14 cellular contexts compared by ENCODE assay signal in genomic region chr15:29812384-29812694, GRCh38. TPM values are rescaled to one million over a fixed set of nuclear protein-coding genes. Genes with fewer than 3 reads are reported as not detected.
A peak's percentile ranks its signal among the peaks of the same experiment; 100 is the strongest.
DNase-seq lines count a peak whose midpoint lies in the region; ATAC-seq and TF ChIP-seq lines count a peak whose summit lies in the region.
"Had no signal": no experiment of that assay in that cellular context is flagged by ENCODE, and none has a peak within 500 bp of the region (broad histone marks: within the 10 kb centered on the region; RNA-seq: fewer than 3 reads in every experiment).

No MANE protein-coding gene starts in this region.

- H3K4me3 ChIP-seq in astrocyte of the spinal cord (ENCODE audit: low read depth, low read length) (no peak overlapping the region), hepatocyte (no peak overlapping the region)

- no peak for ATAC-seq in activated T-cell treated with anti-CD3 and anti-CD28 coated beads, Interleukin-2, amount 50 U/mL, for 72 hours (replicated peaks in 1 of 2)
- no peak for ATAC-seq in HG02571 (IDR thresholded peaks at IDR 0.05; ENCODE audit: unreplicated experiment)

- in situ Hi-C loops in astrocyte of the spinal cord (cut with HindIII; ENCODE audit: low sequenced_read_pairs): no loop called here

- peaks cover 20% of the 10 kb centered on the region for H3K36me3 Mint-ChIP-seq in type B pancreatic cell
- H3K36me3 Mint-ChIP-seq in activated T-cell treated with anti-CD3 and anti-CD28 coated beads, Interleukin-2, amount 50 U/mL, for 72 hours (ENCODE audit: insufficient read depth in 2 of 2): peaks cover 0 to 8% of the 10 kb centered on the region in 2 donors

- H3K4me3 Mint-ChIP-seq in type B pancreatic cell: peak overlapping the region; percentile 11
- no peak overlapping the region for H3K4me3 Mint-ChIP-seq in activated T-cell treated with anti-CD3 and anti-CD28 coated beads, Interleukin-2, amount 50 U/mL, for 72 hours

- no peak overlapping the region for H3K4me2 ChIP-seq in hepatocyte

- DNase-seq in NCI-H82 (lab: John Stamatoyannopoulos, UW) (peak; percentile 13), NCI-H82 treated with DMSO at 0.1 percent for 48 hours (lab: John Stamatoyannopoulos, UW; ENCODE audit: unreplicated experiment) (no peak), astrocyte of the spinal cord (ENCODE audit: low read depth, low spot score) (peak; percentile 52), hepatocyte (ENCODE audit: low spot score) (peak; percentile 41), type B pancreatic cell (ENCODE audit: extremely low spot score, unreplicated experiment) (no peak)
- no peak for DNase-seq in activated T-cell treated with anti-CD3 and anti-CD28 coated beads, Interleukin-2, amount 50 U/mL, for 72 hours
- no peak for DNase-seq in activated naive CD4-positive, alpha-beta T cell treated with anti-CD3 and anti-CD28 coated beads, Interleukin-2, amount 50 U/mL, for 16 hours
- DNase-seq: activated CD4-positive, alpha-beta T cell treated with anti-CD3 and anti-CD28 coated beads, Interleukin-2, amount 50 U/mL, for 1 hour; DMS53; glutamatergic neuron; NCI-H1105 treated with DMSO at 0.1 percent for 48 hours; NCI-H748 treated with DMSO at 0.1 percent for 48 hours; stimulated activated CD4-positive, alpha-beta T cell treated with anti-CD3 and anti-CD28 coated beads, Interleukin-4, amount 100 ng/mL, for 1 hour had no signal

- no peak overlapping the region for H3K27ac ChIP-seq in hepatocyte

- H3K36me3 ChIP-seq in hepatocyte (replicated peaks; ENCODE audit: insufficient read depth, low read depth): no peaks in the 10 kb centered on the region

- no peaks in the 10 kb centered on the region for H3K9me2 ChIP-seq in hepatocyte (replicated peaks; ENCODE audit: insufficient read depth)

- peaks cover 93% of the 10 kb centered on the region for H4K20me1 ChIP-seq in hepatocyte (ENCODE audit: insufficient read depth, poor library complexity, severe bottlenecking)

- no peaks in the 10 kb centered on the region for H3K9me3 ChIP-seq in hepatocyte (ENCODE audit: low read depth)

- H3K79me2 ChIP-seq in hepatocyte: peaks cover 100% of the 10 kb centered on the region

- TF ChIP-seq CTCF in astrocyte of the spinal cord (IDR thresholded peaks at IDR 0.05; ENCODE audit: low read depth, low read length) (no peak), hepatocyte (IDR thresholded peaks at IDR 0.05; ENCODE audit: poor library complexity) (no peak), type B pancreatic cell (conservative IDR thresholded peaks at IDR 0.05) (no peak)

- H3K9me3 Mint-ChIP-seq in type B pancreatic cell: no peaks in the 10 kb centered on the region
- peaks cover under 1 to 8% of the 10 kb centered on the region in 2 donors for H3K9me3 Mint-ChIP-seq in activated T-cell treated with anti-CD3 and anti-CD28 coated beads, Interleukin-2, amount 50 U/mL, for 72 hours

- H3K4me1 ChIP-seq in hepatocyte (ENCODE audit: insufficient read depth): peaks cover 22% of the 10 kb centered on the region

- peaks cover 32% of the 10 kb centered on the region for H3K4me1 Mint-ChIP-seq in type B pancreatic cell (ENCODE audit: unreplicated experiment)
- H3K4me1 Mint-ChIP-seq in activated T-cell treated with anti-CD3 and anti-CD28 coated beads, Interleukin-2, amount 50 U/mL, for 72 hours (ENCODE audit: low read depth): no peaks in the 10 kb centered on the region

- no peak overlapping the region for H2AFZ ChIP-seq in hepatocyte

- WGBS in hepatocyte (ENCODE audit: low lambda C conversion rate, missing lambda C conversion rate): 49% methylated on average over 2 of the region's 2 CpGs

- peak overlapping the region; percentile 77 for H3K27ac Mint-ChIP-seq in type B pancreatic cell
- H3K27ac Mint-ChIP-seq in activated T-cell treated with anti-CD3 and anti-CD28 coated beads, Interleukin-2, amount 50 U/mL, for 72 hours: no peak overlapping the region

- H3K27me3 ChIP-seq in hepatocyte: no peaks in the 10 kb centered on the region

- H3K27me3 Mint-ChIP-seq in type B pancreatic cell: no peaks in the 10 kb centered on the region
- peaks cover 87% of the 10 kb centered on the region for H3K27me3 Mint-ChIP-seq in activated T-cell treated with anti-CD3 and anti-CD28 coated beads, Interleukin-2, amount 50 U/mL, for 72 hours (ENCODE audit: low read depth)

RNA-seq across cellular contexts. Expression of gene TJP1, which starts 9.9 kb away (rescaled TPM):
- total RNA-seq in hepatocyte (75.2 and 88.7 TPM in 2 replicates), type B pancreatic cell (ENCODE audit: low replicate concordance) (89.3 and 111 TPM in 2 replicates)
- 34.4 and 42.3 TPM in 2 replicates for polyA plus RNA-seq in hepatocyte
- total RNA-seq in activated T-cell treated with anti-CD3 and anti-CD28 coated beads, Interleukin-2, amount 50 U/mL, for 72 hours: under 1 TPM; 0.16 to 0.24 TPM

Comparison
In these comparisons a context has a peak if more than half of its experiments do, and no peak if none do; other contexts are left out.
1. DNase-seq: peak in NCI-H82 (single experiment), astrocyte of the spinal cord (single experiment) and hepatocyte (single experiment); none in NCI-H82 treated with DMSO at 0.1 percent for 48 hours (single experiment), type B pancreatic cell (single experiment), activated T-cell treated with anti-CD3 and anti-CD28 coated beads, Interleukin-2, amount 50 U/mL, for 72 hours (0 of 2) and activated naive CD4-positive, alpha-beta T cell treated with anti-CD3 and anti-CD28 coated beads, Interleukin-2, amount 50 U/mL, for 16 hours (single experiment).
2. RNA of gene TJP1, which starts 9.9 kb away (total RNA-seq): 89.3 to 111 TPM in type B pancreatic cell and 75.2 to 88.7 TPM in hepatocyte; 0.16 to 0.24 TPM in activated T-cell treated with anti-CD3 and anti-CD28 coated beads, Interleukin-2, amount 50 U/mL, for 72 hours; every median in the first group is over 10 times any median in the second.